In the genomic region with DNA sequence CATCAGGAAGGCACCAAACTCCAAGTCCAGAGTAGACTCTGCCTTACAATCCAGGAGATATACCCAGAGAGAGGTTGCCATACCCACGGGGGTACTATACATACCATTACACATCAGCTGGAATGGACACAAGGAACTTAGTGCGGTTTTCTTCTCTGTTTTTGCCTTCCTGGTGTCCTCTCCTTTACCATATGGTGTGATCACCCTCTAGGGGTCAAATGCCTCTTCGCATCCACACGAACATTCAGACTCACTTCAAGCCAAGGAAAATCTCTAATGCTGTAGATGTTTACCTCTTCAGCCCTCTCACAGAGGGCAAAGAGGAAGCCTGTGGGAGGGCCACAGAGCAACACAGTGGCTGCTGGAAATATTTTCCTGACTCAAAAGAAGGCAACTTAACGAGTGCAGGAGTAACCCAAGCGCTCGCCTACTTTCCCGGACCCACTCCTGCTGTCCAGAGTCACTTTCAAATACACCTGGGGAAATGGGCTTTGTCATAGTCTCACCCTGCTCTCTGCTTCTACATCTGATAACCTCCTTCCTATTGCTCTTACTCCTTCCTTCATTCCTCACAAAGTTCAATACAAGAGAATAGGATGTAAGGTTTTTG, we compare ENCODE assay signal across 8 cellular contexts.
A peak's percentile ranks its signal among the peaks of the same experiment; 100 is the strongest.
DNase-seq lines count a peak whose midpoint lies in the region; ATAC-seq and TF ChIP-seq lines count a peak whose summit lies in the region.

No MANE protein-coding gene starts in this region.

- H3K27me3 Mint-ChIP-seq in activated T-cell treated with anti-CD3 and anti-CD28 coated beads, Interleukin-2, amount 50 U/mL, for 72 hours (ENCODE audit: low read depth), result no peaks in the 10 kb centered on the region

- no peaks in the 10 kb centered on the region for H3K36me3 Mint-ChIP-seq in activated T-cell treated with anti-CD3 and anti-CD28 coated beads, Interleukin-2, amount 50 U/mL, for 72 hours (ENCODE audit: insufficient read depth in 2 of 2)

- ATAC-seq in HG03442 (IDR thresholded peaks at IDR 0.05; ENCODE audit: unreplicated experiment), result no peak
- no peak for ATAC-seq in activated T-cell treated with anti-CD3 and anti-CD28 coated beads, Interleukin-2, amount 50 U/mL, for 72 hours (replicated peaks in 1 of 2)

- H3K4me3 ChIP-seq in LNCaP clone FGC (ENCODE audit: low read depth, low read length), result no peak overlapping the region
- H3K4me3 ChIP-seq in cardiac fibroblast (replicated peaks in 1 of 2; ENCODE audit: low read depth in 2 of 2, low read length in 2 of 2), result no peak overlapping the region

- H3K4me1 Mint-ChIP-seq in activated T-cell treated with anti-CD3 and anti-CD28 coated beads, Interleukin-2, amount 50 U/mL, for 72 hours (ENCODE audit: low read depth), result no peaks in the 10 kb centered on the region

- H3K27ac Mint-ChIP-seq in activated T-cell treated with anti-CD3 and anti-CD28 coated beads, Interleukin-2, amount 50 U/mL, for 72 hours, result no peak overlapping the region

- TF ChIP-seq CTCF in LNCaP clone FGC (IDR thresholded peaks at IDR 0.05; ENCODE audit: control insufficient read depth, extremely low read depth, insufficient read depth), result peak; percentile 82
- TF ChIP-seq CTCF in cardiac fibroblast (IDR thresholded peaks at IDR 0.05; ENCODE audit: low read depth, low read length), result peak; percentile 82

- no peak overlapping the region for H3K4me3 Mint-ChIP-seq in activated T-cell treated with anti-CD3 and anti-CD28 coated beads, Interleukin-2, amount 50 U/mL, for 72 hours

- H3K9me3 Mint-ChIP-seq in activated T-cell treated with anti-CD3 and anti-CD28 coated beads, Interleukin-2, amount 50 U/mL, for 72 hours, result no peaks in the 10 kb centered on the region

- DNase-seq in EL (peak; percentile 46), LNCaP clone FGC (ENCODE audit: low read depth) (peak; percentile 60), cardiac fibroblast (ENCODE audit: low read depth in 2 of 2) (peak; percentile 82 to 83), medulla oblongata (ENCODE audit: extremely low spot score) (peak; percentile 51), NCI-H1092 (lab: John Stamatoyannopoulos, UW) (no peak)
- no peak for DNase-seq in stimulated activated naive CD4-positive, alpha-beta T cell treated with Interleukin-2 at 50 U/mL for 16 hours (lab: John Stamatoyannopoulos, UW)
- DNase-seq in activated T-cell treated with anti-CD3 and anti-CD28 coated beads, Interleukin-2, amount 50 U/mL, for 72 hours, result no peak

Comparison
In these comparisons a context has a peak if more than half of its experiments do, and no peak if none do; other contexts are left out.
1. DNase-seq: peak in EL (single experiment), LNCaP clone FGC (single experiment), cardiac fibroblast (2 of 2) and medulla oblongata (single experiment); none in NCI-H1092 (single experiment), stimulated activated naive CD4-positive, alpha-beta T cell treated with Interleukin-2 at 50 U/mL for 16 hours (single experiment) and activated T-cell treated with anti-CD3 and anti-CD28 coated beads, Interleukin-2, amount 50 U/mL, for 72 hours (0 of 2).